Comparison of ENCODE assay signal across 9 cellular contexts in the genomic region with DNA sequence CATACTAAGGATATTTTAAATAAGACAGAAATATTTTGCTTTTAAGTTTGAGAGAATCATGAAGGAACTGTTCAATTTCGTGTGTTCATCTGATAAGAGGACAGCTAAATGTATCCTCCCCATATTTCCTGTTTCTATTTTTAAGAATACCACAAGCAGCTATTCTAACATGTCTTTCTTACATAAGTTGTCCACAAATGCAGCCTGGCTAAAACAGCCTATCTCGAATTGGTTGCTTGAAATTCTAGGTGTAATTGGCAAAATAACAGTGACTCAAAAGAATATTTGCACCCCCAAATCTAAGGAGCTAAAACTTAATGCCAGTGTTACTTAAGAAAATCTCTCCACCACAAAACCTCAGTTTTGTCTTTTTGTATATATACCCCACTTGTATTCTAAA. TPM values are rescaled to one million over a fixed set of nuclear protein-coding genes. Genes with fewer than 3 reads are reported as not detected.
DNase-seq lines count a peak whose midpoint lies in the region; ATAC-seq and TF ChIP-seq lines count a peak whose summit lies in the region.
"Had no signal": no experiment of that assay in that cellular context is flagged by ENCODE, and none has a peak within 500 bp of the region (broad histone marks: within the 10 kb centered on the region; RNA-seq: fewer than 3 reads in every experiment).

No MANE protein-coding gene starts in this region.

- TF ChIP-seq CTCF in mucosa of descending colon (IDR thresholded peaks at IDR 0.05): no peak
- TF ChIP-seq CTCF in prostate gland (IDR thresholded peaks at IDR 0.05): no peak

- WGBS in prostate gland: 38% methylated on average over 2 of the region's 2 CpGs

- no peaks in the 10 kb centered on the region for H3K9me3 ChIP-seq in mucosa of descending colon
- no peaks in the 10 kb centered on the region for H3K9me3 ChIP-seq in SJCRH30 (replicated peaks)
- no peaks in the 10 kb centered on the region for H3K9me3 ChIP-seq in prostate gland

- H3K4me3 ChIP-seq in mucosa of descending colon: no peak overlapping the region
- H3K4me3 ChIP-seq in SJCRH30: no peak overlapping the region
- no peak overlapping the region for H3K4me3 ChIP-seq in prostate gland

- H3K36me3 ChIP-seq in mucosa of descending colon (ENCODE audit: low read depth) (no peaks in the 10 kb centered on the region), SJCRH30 (no peaks in the 10 kb centered on the region), prostate gland (no peaks in the 10 kb centered on the region)

- no peaks in the 10 kb centered on the region for H3K4me1 ChIP-seq in mucosa of descending colon (ENCODE audit: low read depth)
- no peaks in the 10 kb centered on the region for H3K4me1 ChIP-seq in SJCRH30
- H3K4me1 ChIP-seq in prostate gland (replicated peaks): no peaks in the 10 kb centered on the region

- no peak for TF ChIP-seq POLR2A in prostate gland (IDR thresholded peaks at IDR 0.05)

- ATAC-seq in GM18498 (IDR thresholded peaks at IDR 0.05; ENCODE audit: unreplicated experiment) (peak; percentile 43), HG02759 (IDR thresholded peaks at IDR 0.05; ENCODE audit: unreplicated experiment) (peak; percentile 38), mucosa of descending colon (peak; percentile 62), GM19397 (IDR thresholded peaks at IDR 0.05; ENCODE audit: unreplicated experiment) (no peak)

- intact Hi-C loops in mucosa of descending colon (cut with DNase I, micrococcal nuclease): no loop called here
- intact Hi-C loops in prostate gland (cut with DNase I): no loop called here

- DNase-seq in SIG-M5 treated with dmso at 0.1 percent for 504 hours (lab: John Stamatoyannopoulos, UW; ENCODE audit: unreplicated experiment) (peak; percentile 85), mucosa of descending colon (no peak), SJCRH30 (no peak), dedifferentiated amniotic fluid mesenchymal stem cell (ENCODE audit: extremely low spot score) (no peak), prostate gland (ENCODE audit: low spot score) (no peak)
- DNase-seq: stimulated activated CD4-positive, alpha-beta T cell treated with anti-CD3 and anti-CD28 coated beads, Interleukin-4, amount 100 ng/mL, for 24 hours had no signal

- H3K27me3 ChIP-seq in SJCRH30 (no peaks in the 10 kb centered on the region), prostate gland (replicated peaks; ENCODE audit: insufficient read depth) (no peaks in the 10 kb centered on the region)

- no peak overlapping the region for H3K27ac ChIP-seq in SJCRH30
- H3K27ac ChIP-seq in prostate gland: no peak overlapping the region

RNA-seq across cellular contexts. Expression of a gene that starts 35.0 kb away (rescaled TPM):
- 1 to 10 TPM in 2 of 3 donors, under 1 TPM in 1; 0.51 to 1.4 (median 1.4) TPM for total RNA-seq in mucosa of descending colon
- not detected in 2 replicates for total RNA-seq in SJCRH30 (2014; rRNA removed; shearing (Covaris generic))
- 1 to 10 TPM in 1 of 2 donors, not detected in 1; 2.6 TPM for total RNA-seq in prostate gland
